31 cellular contexts compared by ENCODE assay signal in genomic region chr18:52544086-52544485, GRCh38.
"Had no signal": no experiment of that assay in that cellular context is flagged by ENCODE, and none has a peak within 500 bp of the region (broad histone marks: within the 10 kb centered on the region; RNA-seq: fewer than 3 reads in every experiment).

No MANE protein-coding gene starts in this region.

- DNase-seq: activated effector memory CD4-positive, alpha-beta T cell treated with anti-CD3 and anti-CD28 coated beads, Interleukin-2, amount 50 U/mL, for 16 hours; activated effector memory CD4-positive, alpha-beta T cell treated with Interleukin-2 at 50 U/mL for 16 hours; activated gamma-delta T cell; activated gamma-delta T cell treated with Interleukin-2 at 50 U/mL for 16 hours; activated naive CD4-positive, alpha-beta T cell; activated naive CD4-positive, alpha-beta T cell treated with anti-CD3 and anti-CD28 coated beads for 36 hours; activated naive CD4-positive, alpha-beta T cell treated with anti-CD3 and anti-CD28 coated beads, Interleukin-2, amount 10 ng/mL, durations not matched to agents 7 days and 5 days; activated naive CD4-positive, alpha-beta T cell treated with anti-CD3 and anti-CD28 coated beads, Interleukin-2, amount 50 U/mL, for 16 hours; activated naive CD4-positive, alpha-beta T cell treated with Interleukin-2 at 50 U/mL for 16 hours; activated naive CD8-positive, alpha-beta T cell treated with anti-CD3 and anti-CD28 coated beads for 36 hours; activated naive CD8-positive, alpha-beta T cell treated with anti-CD3 and anti-CD28 coated beads, Interleukin-2, amount 10 ng/mL, durations not matched to agents 7 days and 5 days; activated naive CD8-positive, alpha-beta T cell treated with anti-CD3 and anti-CD28 coated beads, Interleukin-2, amount 50 U/mL, for 24 hours; activated T-cell treated with anti-CD3 and anti-CD28 coated beads, Interleukin-2, amount 50 U/mL, for 1 hour; activated T-cell treated with anti-CD3 and anti-CD28 coated beads, Interleukin-2, amount 50 U/mL, for 24 hours; activated T-cell treated with anti-CD3 and anti-CD28 coated beads, Interleukin-2, amount 50 U/mL, for 4 hours; activated T-cell treated with anti-CD3 and anti-CD28 coated beads, Interleukin-2, amount 50 U/mL, for 48 hours; activated T-cell treated with anti-CD3 and anti-CD28 coated beads, Interleukin-2, amount 50 U/mL, for 72 hours; adrenal gland; amniotic stem cell; amygdala; anterior cingulate cortex; aorta; body of pancreas; brain microvascular endothelial cell; central memory CD4-positive, alpha-beta T cell; cerebellar nuclear complex had no signal

- H3K27me3 ChIP-seq: adrenal gland, ascending aorta, body of pancreas, brain microvascular endothelial cell, breast epithelium, cardiac muscle cell had no signal

- ATAC-seq: activated naive CD4-positive, alpha-beta T cell treated with anti-CD3 and anti-CD28 coated beads, Interleukin-2, amount 50 U/mL, for 72 hours; activated naive CD8-positive, alpha-beta T cell treated with anti-CD3 and anti-CD28 coated beads, Interleukin-2, amount 50 U/mL, for 24 hours; activated T-cell treated with anti-CD3 and anti-CD28 coated beads, Interleukin-2, amount 50 U/mL, for 4 hours; activated T-cell treated with anti-CD3 and anti-CD28 coated beads, Interleukin-2, amount 50 U/mL, for 72 hours; activated T-helper 17 cell treated with anti-CD3 and anti-CD28 coated beads, Interleukin-2, amount 50 U/mL, for 72 hours; body of pancreas had no signal

- H3K4me3 ChIP-seq: adrenal gland, ascending aorta, body of pancreas, breast epithelium, cardiac muscle cell had no signal

- H3K27ac ChIP-seq: adrenal gland, ascending aorta, body of pancreas, brain microvascular endothelial cell, breast epithelium, cardiac muscle cell had no signal

- H3K9me3 ChIP-seq: adrenal gland, ascending aorta, body of pancreas, breast epithelium had no signal

- H3K4me1 ChIP-seq: adrenal gland, ascending aorta, body of pancreas, breast epithelium had no signal

- H3K36me3 ChIP-seq: adrenal gland, ascending aorta, brain microvascular endothelial cell, breast epithelium, cardiac muscle cell had no signal
